Comparison of ENCODE assay signal across 8 cellular contexts in genomic region chr15:63601026-63601726, GRCh38. TPM values are rescaled to one million over a fixed set of nuclear protein-coding genes. Genes with fewer than 3 reads are reported as not detected.
DNase-seq lines count a peak whose midpoint lies in the region; ATAC-seq, FAIRE-seq and TF ChIP-seq lines count a peak whose summit lies in the region.

No MANE protein-coding gene starts in this region.

- CTCF ChIA-PET in activated naive CD4-positive, alpha-beta T cell treated with anti-CD3 and anti-CD28 coated beads for 36 hours (lab: Charles Lee), result interaction anchor here (1.2 to 8.6 kb wide), 9 partner anchors 10 to 467 kb away, joined by 4 to 101 read pairs (median 8); no protein-coding TSS in a partner anchor

- peak; percentile 11 for ATAC-seq in HG02610 (IDR thresholded peaks at IDR 0.05; ENCODE audit: unreplicated experiment)
- peak in 2 of 8 donors; percentile 1 to 6 for ATAC-seq in heart right ventricle

- WGBS in heart right ventricle, 2 donors, result 4% methylated on average over 61 to 64 of the region's 64 CpGs

- H3K9me3 Mint-ChIP-seq in activated naive CD4-positive, alpha-beta T cell treated with anti-CD3 and anti-CD28 coated beads for 36 hours, result no peaks in the 10 kb centered on the region

- peaks cover 54% of the 10 kb centered on the region for H3K4me1 Mint-ChIP-seq in activated naive CD4-positive, alpha-beta T cell treated with anti-CD3 and anti-CD28 coated beads for 36 hours (ENCODE audit: low read depth)

- H3K9me3 ChIP-seq in heart right ventricle, result no peaks in the 10 kb centered on the region

- TF ChIP-seq CTCF in heart right ventricle (IDR thresholded peaks at IDR 0.05) (peak in 1 of 9 donors; percentile 35), retinal pigment epithelial cell (conservative IDR thresholded peaks at IDR 0.05; ENCODE audit: low read depth, low read length) (no peak)

- peaks cover 9 to 78% (median 59%) of the 10 kb centered on the region in 9 donors for H3K4me1 ChIP-seq in heart right ventricle

- no peaks in the 10 kb centered on the region for H3K36me3 Mint-ChIP-seq in activated naive CD4-positive, alpha-beta T cell treated with anti-CD3 and anti-CD28 coated beads for 36 hours (ENCODE audit: low read depth)

- intact Hi-C loops in activated naive CD4-positive, alpha-beta T cell treated with anti-CD3 and anti-CD28 coated beads for 36 hours (cut with micrococcal nuclease), result loop anchor here (2.0 to 5.0 kb wide), 3 partner anchors 312 to 554 kb away; no protein-coding TSS in a partner anchor
- intact Hi-C loops in heart right ventricle (cut with DNase I), result loop anchor here in 2 of 10 donors (10.0 kb wide), 2 partner anchors 294 to 464 kb away; no protein-coding TSS in a partner anchor

- H3K27ac ChIP-seq in heart right ventricle, result peak overlapping the region in 9 of 10 donors; percentile 55 to 93 (median 84)

- H3K27me3 Mint-ChIP-seq in activated naive CD4-positive, alpha-beta T cell treated with anti-CD3 and anti-CD28 coated beads for 36 hours (ENCODE audit: low read depth), result no peaks in the 10 kb centered on the region

- H3K27ac Mint-ChIP-seq in activated naive CD4-positive, alpha-beta T cell treated with anti-CD3 and anti-CD28 coated beads for 36 hours, result peak overlapping the region; percentile 93

- H3K4me3 Mint-ChIP-seq in activated naive CD4-positive, alpha-beta T cell treated with anti-CD3 and anti-CD28 coated beads for 36 hours, result peak overlapping the region; percentile 90

- H3K4me3 ChIP-seq in heart right ventricle (peak overlapping the region; percentile 42 to 74 (median 68)), retinal pigment epithelial cell (ENCODE audit: low read length) (peak overlapping the region; percentile 73)

- peak; percentile 62 for FAIRE-seq in GM12891 (lab: Jason Lieb, UNC)

- no peak for TF ChIP-seq POLR2A in GM12891 (IDR thresholded peaks at IDR 0.05; ENCODE audit: low read depth, low read length)

- H3K27me3 ChIP-seq in heart right ventricle, result no peaks in the 10 kb centered on the region

- DNase-seq in GM12891 (ENCODE audit: insufficient read length, low spot score), result peak; percentile 37
- DNase-seq in activated naive CD4-positive, alpha-beta T cell treated with anti-CD3 and anti-CD28 coated beads for 36 hours, result peak; percentile 73
- DNase-seq in heart right ventricle, result peak in 1 of 2 donors; percentile 37
- DNase-seq in retinal pigment epithelial cell (ENCODE audit: low read depth), result no peak
- DNase-seq in HPDE6-E6E7 (ENCODE audit: extremely low spot score), result no peak
- no peak for DNase-seq in midbrain (lab: John Stamatoyannopoulos, UW)

- H3K36me3 ChIP-seq in heart right ventricle, result peaks cover 0 to 19% (median 0%) of the 10 kb centered on the region in 9 donors

TF ChIP-seq in GM12891, 5 proteins besides CTCF, POLR2A, EP300 and RAD21:
- TF ChIP-seq PAX5 (IDR thresholded peaks at IDR 0.05; ENCODE audit: insufficient read depth, low read length, severe bottlenecking) (no peak), POU2F2 (IDR thresholded peaks at IDR 0.05; ENCODE audit: low read depth, low read length) (peak; percentile 53; the same call in 1 of the 2 replicates), TAF1 (IDR thresholded peaks at IDR 0.05; ENCODE audit: low read depth, low read length) (no peak), POLR2AphosphoS5 (IDR thresholded peaks at IDR 0.05; ENCODE audit: low read depth, low read length) (0 out of 2 replicates have a peak, but pooled peaks have one; percentile 13)
TF ChIP-seq in GM12891: peak in this region for 2.

TF ChIP-seq in PFSK-1, 5 proteins besides CTCF, POLR2A, EP300 and RAD21:
- no peak for TF ChIP-seq FOXP2 (optimal IDR thresholded peaks at IDR 0.05; ENCODE audit: borderline replicate concordance, extremely low read depth, extremely low read length, insufficient read depth)
- TF ChIP-seq POLR2AphosphoS5 (IDR thresholded peaks at IDR 0.05; ENCODE audit: low read depth, low read length), result 0 out of 2 replicates have a peak, but pooled peaks have one; percentile 12
- TF ChIP-seq REST (IDR thresholded peaks at IDR 0.05; ENCODE audit: insufficient read depth in 1 of 2, low read depth in 2 of 2, low read length in 2 of 2), result no peak
- no peak for TF ChIP-seq TAF1 (IDR thresholded peaks at IDR 0.05; ENCODE audit: borderline replicate concordance, insufficient read depth, low read length)
- no peak for TF ChIP-seq SIN3A (IDR thresholded peaks at IDR 0.05; ENCODE audit: borderline replicate concordance, insufficient read depth, low read length)

RNA-seq across cellular contexts. Expression of gene FBXL22, which starts 4.0 kb away (rescaled TPM):
- 0.21 TPM for polyA plus RNA-seq in GM12891 (2012; ENCODE audit: low read depth, missing spikeins)
- polyA plus RNA-seq in PFSK-1 (2012; ENCODE audit: insufficient read length, low read depth), result 1.6 TPM
- under 1 TPM; 0.43 to 0.44 TPM for total RNA-seq in activated naive CD4-positive, alpha-beta T cell treated with anti-CD3 and anti-CD28 coated beads for 36 hours
- 10 to 100 TPM; 10.9 to 37.7 (median 23.5) TPM for total RNA-seq in heart right ventricle
- polyA plus RNA-seq in heart right ventricle, result 10 to 100 TPM in 1 of 2 donors, 1 to 10 TPM in 1; 2.5 to 38.3 TPM

Comparison
In these comparisons a context has a peak if more than half of its experiments do, and no peak if none do; other contexts are left out.
1. DNase-seq: peak in GM12891 (single experiment) and activated naive CD4-positive, alpha-beta T cell treated with anti-CD3 and anti-CD28 coated beads for 36 hours (single experiment); none in retinal pigment epithelial cell (single experiment), HPDE6-E6E7 (single experiment) and midbrain (single experiment).
2. RNA of gene FBXL22, which starts 4.0 kb away (total RNA-seq): 10.9 to 37.7 TPM in heart right ventricle; 0.43 to 0.44 TPM in activated naive CD4-positive, alpha-beta T cell treated with anti-CD3 and anti-CD28 coated beads for 36 hours; every median in the first group is over 4 times any median in the second.